In the genomic region with DNA sequence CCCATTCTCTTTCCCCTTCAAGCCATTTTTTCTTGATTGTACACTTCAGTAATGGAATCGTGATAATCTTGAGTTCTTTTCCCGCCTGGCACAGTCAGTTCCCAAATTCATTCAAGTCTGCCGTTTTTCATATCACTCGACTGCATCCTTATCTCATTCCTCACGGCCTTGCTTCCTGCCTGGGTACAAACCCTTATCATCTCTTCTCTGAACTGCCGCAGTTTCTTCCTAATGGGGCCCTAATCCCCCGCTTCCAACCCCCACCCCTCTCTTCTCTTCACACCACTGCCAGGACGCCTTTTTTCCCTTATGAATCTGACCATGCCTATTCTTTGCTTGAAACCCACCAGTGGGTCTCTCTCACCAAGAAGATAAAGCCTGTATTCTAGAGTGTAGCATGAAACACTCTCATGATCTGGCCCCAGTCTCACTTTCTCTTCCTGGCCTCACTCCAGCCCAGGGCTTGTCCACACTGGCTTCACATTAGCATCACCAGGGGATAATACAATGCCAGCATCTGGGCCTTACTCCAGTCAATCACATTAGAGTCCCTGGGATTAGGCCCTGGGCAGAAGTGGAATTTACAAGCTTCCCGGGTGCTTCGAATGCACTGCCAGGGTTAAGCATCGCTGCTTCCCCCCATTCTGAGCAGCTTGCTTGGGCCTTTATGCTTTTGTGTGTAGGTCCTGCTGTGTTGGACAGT, we compare ENCODE assay signal across 1 cellular context.
TF ChIP-seq lines count a peak whose summit lies in the region.

No MANE protein-coding gene starts in this region.

TF ChIP-seq in K562, 482 proteins besides CTCF, POLR2A, EP300 and RAD21 (continued from another document and continues in another):
- TF ChIP-seq, protein P1, sequence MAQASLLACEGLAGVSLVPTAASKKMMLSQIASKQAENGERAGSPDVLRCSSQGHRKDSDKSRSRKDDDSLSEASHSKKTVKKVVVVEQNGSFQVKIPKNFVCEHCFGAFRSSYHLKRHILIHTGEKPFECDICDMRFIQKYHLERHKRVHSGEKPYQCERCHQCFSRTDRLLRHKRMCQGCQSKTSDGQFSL (CRISPR knock-in tag; IDR thresholded peaks at IDR 0.05) = no peak
- TF ChIP-seq, protein P1 (tag; IDR thresholded peaks at IDR 0.05) = no peak
- TF ChIP-seq HDGF (IDR thresholded peaks at IDR 0.05) (no peak), FOXA1 (IDR thresholded peaks at IDR 0.05; ENCODE audit: borderline replicate concordance) (no peak), LARP7 (IDR thresholded peaks at IDR 0.05) (no peak; the same call in 1 of the 2 replicates), HIVEP1 (CRISPR knock-in tag; IDR thresholded peaks at IDR 0.05) (no peak), RBM34 (IDR thresholded peaks at IDR 0.05; ENCODE audit: borderline replicate concordance, insufficient read depth, low read length) (no peak), HDAC1 (IDR thresholded peaks at IDR 0.05) (peak in 1 of 2 experiments; percentile 59; a peak in 2 of 4 replicates), RBM17 (IDR thresholded peaks at IDR 0.05; ENCODE audit: borderline replicate concordance, low read depth, low read length) (no peak), ZC3H11A (IDR thresholded peaks at IDR 0.05; ENCODE audit: low read depth, low read length) (no peak), SMAD2 (IDR thresholded peaks at IDR 0.05; ENCODE audit: low read depth, low read length) (no peak), SP2 (IDR thresholded peaks at IDR 0.05; ENCODE audit: extremely low read depth, low read depth, low read length, poor library complexity, severe bottlenecking) (no peak), ERF (CRISPR knock-in tag; IDR thresholded peaks at IDR 0.05) (0 out of 2 replicates have a peak, but pooled peaks have one; percentile 9), CBFA2T3 (IDR thresholded peaks at IDR 0.05) (peak; percentile 79), SMARCE1 (IDR thresholded peaks at IDR 0.05) (peak; percentile 84), ZNF224 (CRISPR knock-in tag; IDR thresholded peaks at IDR 0.05) (no peak), SMARCA4 (IDR thresholded peaks at IDR 0.05) (peak; percentile 81), ZNF699 (CRISPR knock-in tag; IDR thresholded peaks at IDR 0.05; ENCODE audit: insufficient replicate concordance) (no peak), SAFB2 (IDR thresholded peaks at IDR 0.05; ENCODE audit: borderline replicate concordance, low read depth, low read length, severe bottlenecking) (no peak), HNRNPL (IDR thresholded peaks at IDR 0.05; ENCODE audit: low read depth, low read length) (no peak), ZEB2 (IDR thresholded peaks at IDR 0.05) (no peak), ELF1 (tag; IDR thresholded peaks at IDR 0.05) (no peak), NR3C1 (CRISPR knock-in tag; IDR thresholded peaks at IDR 0.05) (no peak), CBX8 (IDR thresholded peaks at IDR 0.05; ENCODE audit: borderline replicate concordance, extremely low read depth, low read depth, low read length, poor library complexity, severe bottlenecking) (no peak), YBX1 (IDR thresholded peaks at IDR 0.05) (no peak), NR2F6 (CRISPR knock-in tag; IDR thresholded peaks at IDR 0.05) (no peak), ZNF197 (CRISPR knock-in tag; IDR thresholded peaks at IDR 0.05; ENCODE audit: low read depth) (peak; percentile 37; the same call in 1 of the 2 replicates), HDAC2 (IDR thresholded peaks at IDR 0.05) (0 out of 2 replicates have a peak, but pooled peaks have one; percentile 42), ZNF347 (CRISPR knock-in tag; IDR thresholded peaks at IDR 0.05; ENCODE audit: low read depth) (no peak)
- TF ChIP-seq, protein P2, sequence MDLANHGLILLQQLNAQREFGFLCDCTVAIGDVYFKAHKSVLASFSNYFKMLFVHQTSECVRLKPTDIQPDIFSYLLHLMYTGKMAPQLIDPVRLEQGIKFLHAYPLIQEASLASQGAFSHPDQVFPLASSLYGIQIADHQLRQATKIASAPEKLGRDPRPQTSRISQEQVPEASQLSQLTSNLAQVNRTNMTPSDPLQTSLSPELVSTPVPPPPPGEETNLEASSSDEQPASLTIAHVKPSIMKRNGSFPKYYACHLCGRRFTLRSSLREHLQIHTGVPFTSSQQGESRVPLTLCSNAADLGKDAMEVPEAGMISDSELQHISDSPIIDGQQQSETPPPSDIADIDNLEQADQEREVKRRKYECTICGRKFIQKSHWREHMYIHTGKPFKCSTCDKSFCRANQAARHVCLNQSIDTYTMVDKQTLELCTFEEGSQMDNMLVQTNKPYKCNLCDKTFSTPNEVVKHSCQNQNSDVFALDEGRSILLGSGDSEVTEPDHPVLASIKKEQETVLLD (IDR thresholded peaks at IDR 0.05) = peak; percentile 50; the same call in 1 of the 2 replicates
- TF ChIP-seq, protein P3, sequence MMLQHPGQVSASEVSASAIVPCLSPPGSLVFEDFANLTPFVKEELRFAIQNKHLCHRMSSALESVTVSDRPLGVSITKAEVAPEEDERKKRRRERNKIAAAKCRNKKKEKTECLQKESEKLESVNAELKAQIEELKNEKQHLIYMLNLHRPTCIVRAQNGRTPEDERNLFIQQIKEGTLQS (IDR thresholded peaks at IDR 0.05) = no peak
- TF ChIP-seq, protein P3 (CRISPR knock-in tag; conservative IDR thresholded peaks at IDR 0.05) = no peak
- TF ChIP-seq, protein P4, sequence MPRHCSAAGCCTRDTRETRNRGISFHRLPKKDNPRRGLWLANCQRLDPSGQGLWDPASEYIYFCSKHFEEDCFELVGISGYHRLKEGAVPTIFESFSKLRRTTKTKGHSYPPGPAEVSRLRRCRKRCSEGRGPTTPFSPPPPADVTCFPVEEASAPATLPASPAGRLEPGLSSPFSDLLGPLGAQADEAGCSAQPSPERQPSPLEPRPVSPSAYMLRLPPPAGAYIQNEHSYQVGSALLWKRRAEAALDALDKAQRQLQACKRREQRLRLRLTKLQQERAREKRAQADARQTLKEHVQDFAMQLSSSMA (CRISPR knock-in tag; IDR thresholded peaks at IDR 0.05) = no peak
- TF ChIP-seq, protein P5, sequence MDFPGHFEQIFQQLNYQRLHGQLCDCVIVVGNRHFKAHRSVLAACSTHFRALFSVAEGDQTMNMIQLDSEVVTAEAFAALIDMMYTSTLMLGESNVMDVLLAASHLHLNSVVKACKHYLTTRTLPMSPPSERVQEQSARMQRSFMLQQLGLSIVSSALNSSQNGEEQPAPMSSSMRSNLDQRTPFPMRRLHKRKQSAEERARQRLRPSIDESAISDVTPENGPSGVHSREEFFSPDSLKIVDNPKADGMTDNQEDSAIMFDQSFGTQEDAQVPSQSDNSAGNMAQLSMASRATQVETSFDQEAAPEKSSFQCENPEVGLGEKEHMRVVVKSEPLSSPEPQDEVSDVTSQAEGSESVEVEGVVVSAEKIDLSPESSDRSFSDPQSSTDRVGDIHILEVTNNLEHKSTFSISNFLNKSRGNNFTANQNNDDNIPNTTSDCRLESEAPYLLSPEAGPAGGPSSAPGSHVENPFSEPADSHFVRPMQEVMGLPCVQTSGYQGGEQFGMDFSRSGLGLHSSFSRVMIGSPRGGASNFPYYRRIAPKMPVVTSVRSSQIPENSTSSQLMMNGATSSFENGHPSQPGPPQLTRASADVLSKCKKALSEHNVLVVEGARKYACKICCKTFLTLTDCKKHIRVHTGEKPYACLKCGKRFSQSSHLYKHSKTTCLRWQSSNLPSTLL (IDR thresholded peaks at IDR 0.05) = no peak
- TF ChIP-seq, protein P6, sequence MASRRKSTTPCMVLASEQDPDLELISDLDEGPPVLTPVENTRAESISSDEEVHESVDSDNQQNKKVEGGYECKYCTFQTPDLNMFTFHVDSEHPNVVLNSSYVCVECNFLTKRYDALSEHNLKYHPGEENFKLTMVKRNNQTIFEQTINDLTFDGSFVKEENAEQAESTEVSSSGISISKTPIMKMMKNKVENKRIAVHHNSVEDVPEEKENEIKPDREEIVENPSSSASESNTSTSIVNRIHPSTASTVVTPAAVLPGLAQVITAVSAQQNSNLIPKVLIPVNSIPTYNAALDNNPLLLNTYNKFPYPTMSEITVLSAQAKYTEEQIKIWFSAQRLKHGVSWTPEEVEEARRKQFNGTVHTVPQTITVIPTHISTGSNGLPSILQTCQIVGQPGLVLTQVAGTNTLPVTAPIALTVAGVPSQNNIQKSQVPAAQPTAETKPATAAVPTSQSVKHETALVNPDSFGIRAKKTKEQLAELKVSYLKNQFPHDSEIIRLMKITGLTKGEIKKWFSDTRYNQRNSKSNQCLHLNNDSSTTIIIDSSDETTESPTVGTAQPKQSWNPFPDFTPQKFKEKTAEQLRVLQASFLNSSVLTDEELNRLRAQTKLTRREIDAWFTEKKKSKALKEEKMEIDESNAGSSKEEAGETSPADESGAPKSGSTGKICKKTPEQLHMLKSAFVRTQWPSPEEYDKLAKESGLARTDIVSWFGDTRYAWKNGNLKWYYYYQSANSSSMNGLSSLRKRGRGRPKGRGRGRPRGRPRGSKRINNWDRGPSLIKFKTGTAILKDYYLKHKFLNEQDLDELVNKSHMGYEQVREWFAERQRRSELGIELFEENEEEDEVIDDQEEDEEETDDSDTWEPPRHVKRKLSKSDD (conservative IDR thresholded peaks at IDR 0.05; ENCODE audit: low read length) = no peak
- TF ChIP-seq, protein P7, sequence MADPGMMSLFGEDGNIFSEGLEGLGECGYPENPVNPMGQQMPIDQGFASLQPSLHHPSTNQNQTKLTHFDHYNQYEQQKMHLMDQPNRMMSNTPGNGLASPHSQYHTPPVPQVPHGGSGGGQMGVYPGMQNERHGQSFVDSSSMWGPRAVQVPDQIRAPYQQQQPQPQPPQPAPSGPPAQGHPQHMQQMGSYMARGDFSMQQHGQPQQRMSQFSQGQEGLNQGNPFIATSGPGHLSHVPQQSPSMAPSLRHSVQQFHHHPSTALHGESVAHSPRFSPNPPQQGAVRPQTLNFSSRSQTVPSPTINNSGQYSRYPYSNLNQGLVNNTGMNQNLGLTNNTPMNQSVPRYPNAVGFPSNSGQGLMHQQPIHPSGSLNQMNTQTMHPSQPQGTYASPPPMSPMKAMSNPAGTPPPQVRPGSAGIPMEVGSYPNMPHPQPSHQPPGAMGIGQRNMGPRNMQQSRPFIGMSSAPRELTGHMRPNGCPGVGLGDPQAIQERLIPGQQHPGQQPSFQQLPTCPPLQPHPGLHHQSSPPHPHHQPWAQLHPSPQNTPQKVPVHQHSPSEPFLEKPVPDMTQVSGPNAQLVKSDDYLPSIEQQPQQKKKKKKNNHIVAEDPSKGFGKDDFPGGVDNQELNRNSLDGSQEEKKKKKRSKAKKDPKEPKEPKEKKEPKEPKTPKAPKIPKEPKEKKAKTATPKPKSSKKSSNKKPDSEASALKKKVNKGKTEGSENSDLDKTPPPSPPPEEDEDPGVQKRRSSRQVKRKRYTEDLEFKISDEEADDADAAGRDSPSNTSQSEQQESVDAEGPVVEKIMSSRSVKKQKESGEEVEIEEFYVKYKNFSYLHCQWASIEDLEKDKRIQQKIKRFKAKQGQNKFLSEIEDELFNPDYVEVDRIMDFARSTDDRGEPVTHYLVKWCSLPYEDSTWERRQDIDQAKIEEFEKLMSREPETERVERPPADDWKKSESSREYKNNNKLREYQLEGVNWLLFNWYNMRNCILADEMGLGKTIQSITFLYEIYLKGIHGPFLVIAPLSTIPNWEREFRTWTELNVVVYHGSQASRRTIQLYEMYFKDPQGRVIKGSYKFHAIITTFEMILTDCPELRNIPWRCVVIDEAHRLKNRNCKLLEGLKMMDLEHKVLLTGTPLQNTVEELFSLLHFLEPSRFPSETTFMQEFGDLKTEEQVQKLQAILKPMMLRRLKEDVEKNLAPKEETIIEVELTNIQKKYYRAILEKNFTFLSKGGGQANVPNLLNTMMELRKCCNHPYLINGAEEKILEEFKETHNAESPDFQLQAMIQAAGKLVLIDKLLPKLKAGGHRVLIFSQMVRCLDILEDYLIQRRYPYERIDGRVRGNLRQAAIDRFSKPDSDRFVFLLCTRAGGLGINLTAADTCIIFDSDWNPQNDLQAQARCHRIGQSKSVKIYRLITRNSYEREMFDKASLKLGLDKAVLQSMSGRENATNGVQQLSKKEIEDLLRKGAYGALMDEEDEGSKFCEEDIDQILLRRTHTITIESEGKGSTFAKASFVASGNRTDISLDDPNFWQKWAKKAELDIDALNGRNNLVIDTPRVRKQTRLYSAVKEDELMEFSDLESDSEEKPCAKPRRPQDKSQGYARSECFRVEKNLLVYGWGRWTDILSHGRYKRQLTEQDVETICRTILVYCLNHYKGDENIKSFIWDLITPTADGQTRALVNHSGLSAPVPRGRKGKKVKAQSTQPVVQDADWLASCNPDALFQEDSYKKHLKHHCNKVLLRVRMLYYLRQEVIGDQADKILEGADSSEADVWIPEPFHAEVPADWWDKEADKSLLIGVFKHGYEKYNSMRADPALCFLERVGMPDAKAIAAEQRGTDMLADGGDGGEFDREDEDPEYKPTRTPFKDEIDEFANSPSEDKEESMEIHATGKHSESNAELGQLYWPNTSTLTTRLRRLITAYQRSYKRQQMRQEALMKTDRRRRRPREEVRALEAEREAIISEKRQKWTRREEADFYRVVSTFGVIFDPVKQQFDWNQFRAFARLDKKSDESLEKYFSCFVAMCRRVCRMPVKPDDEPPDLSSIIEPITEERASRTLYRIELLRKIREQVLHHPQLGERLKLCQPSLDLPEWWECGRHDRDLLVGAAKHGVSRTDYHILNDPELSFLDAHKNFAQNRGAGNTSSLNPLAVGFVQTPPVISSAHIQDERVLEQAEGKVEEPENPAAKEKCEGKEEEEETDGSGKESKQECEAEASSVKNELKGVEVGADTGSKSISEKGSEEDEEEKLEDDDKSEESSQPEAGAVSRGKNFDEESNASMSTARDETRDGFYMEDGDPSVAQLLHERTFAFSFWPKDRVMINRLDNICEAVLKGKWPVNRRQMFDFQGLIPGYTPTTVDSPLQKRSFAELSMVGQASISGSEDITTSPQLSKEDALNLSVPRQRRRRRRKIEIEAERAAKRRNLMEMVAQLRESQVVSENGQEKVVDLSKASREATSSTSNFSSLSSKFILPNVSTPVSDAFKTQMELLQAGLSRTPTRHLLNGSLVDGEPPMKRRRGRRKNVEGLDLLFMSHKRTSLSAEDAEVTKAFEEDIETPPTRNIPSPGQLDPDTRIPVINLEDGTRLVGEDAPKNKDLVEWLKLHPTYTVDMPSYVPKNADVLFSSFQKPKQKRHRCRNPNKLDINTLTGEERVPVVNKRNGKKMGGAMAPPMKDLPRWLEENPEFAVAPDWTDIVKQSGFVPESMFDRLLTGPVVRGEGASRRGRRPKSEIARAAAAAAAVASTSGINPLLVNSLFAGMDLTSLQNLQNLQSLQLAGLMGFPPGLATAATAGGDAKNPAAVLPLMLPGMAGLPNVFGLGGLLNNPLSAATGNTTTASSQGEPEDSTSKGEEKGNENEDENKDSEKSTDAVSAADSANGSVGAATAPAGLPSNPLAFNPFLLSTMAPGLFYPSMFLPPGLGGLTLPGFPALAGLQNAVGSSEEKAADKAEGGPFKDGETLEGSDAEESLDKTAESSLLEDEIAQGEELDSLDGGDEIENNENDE (IDR thresholded peaks at IDR 0.05; ENCODE audit: low read depth, low read length) = no peak
